Comparison of ENCODE assay signal across 16 cellular contexts in the genomic region with DNA sequence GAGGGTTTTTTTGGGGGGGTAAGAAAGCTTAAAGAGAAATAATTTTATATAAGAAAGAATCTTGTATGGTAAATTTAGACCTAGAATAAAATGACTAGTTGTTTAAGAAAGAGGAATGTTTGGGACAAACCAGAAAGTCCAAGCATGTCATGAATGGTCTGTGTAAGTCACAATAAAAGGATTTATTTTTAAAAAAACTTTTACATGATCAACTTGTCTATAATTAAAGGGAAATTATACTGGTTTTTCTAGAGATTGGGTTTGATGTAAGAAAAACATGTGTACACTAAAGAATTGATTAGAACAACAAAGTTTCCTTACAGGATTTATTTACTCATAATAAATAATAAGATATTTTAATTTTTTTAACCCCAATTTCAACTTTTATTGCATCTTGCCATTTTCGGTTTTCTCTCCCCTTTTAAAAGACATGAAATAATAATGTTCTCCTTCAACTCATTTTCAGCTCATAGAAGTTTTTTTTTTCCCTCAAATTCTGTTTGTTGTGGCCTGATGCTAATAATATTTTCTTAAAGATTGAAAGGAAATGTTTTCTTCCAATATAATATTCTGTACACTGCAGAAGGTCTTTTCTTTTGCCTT. TPM values are rescaled to one million over a fixed set of nuclear protein-coding genes. Genes with fewer than 3 reads are reported as not detected.
DNase-seq lines count a peak whose midpoint lies in the region; ATAC-seq, FAIRE-seq and TF ChIP-seq lines count a peak whose summit lies in the region.
"Had no signal": no experiment of that assay in that cellular context is flagged by ENCODE, and none has a peak within 500 bp of the region (broad histone marks: within the 10 kb centered on the region; RNA-seq: fewer than 3 reads in every experiment).

No MANE protein-coding gene starts in this region.

- H3K27ac ChIP-seq in PC-3 (ENCODE audit: low read length), result no peak overlapping the region
- H3K27ac ChIP-seq: BLaER1 treated with 17β-estradiol and CSF1 and Interleukin-3, amounts not matched to agents 10 nM and 100 nM had no signal

- H3K79me2 ChIP-seq in PC-3 (ENCODE audit: low read length), result no peaks in the 10 kb centered on the region

- no TSS peak for BruUV-seq in PC-3 (replicated peaks; lab: Mats Ljungman, UMichigan)

- no peaks in the 10 kb centered on the region for H3K27me3 ChIP-seq in PC-3 (ENCODE audit: low read length)
- H3K27me3 ChIP-seq: BLaER1 treated with 17β-estradiol and CSF1 and Interleukin-3, amounts not matched to agents 10 nM and 100 nM had no signal

- H3K4me3 ChIP-seq in PC-3 (ENCODE audit: low read length), result no peak overlapping the region

- H2AFZ ChIP-seq in PC-3 (ENCODE audit: low read length), result no peak overlapping the region

- in situ Hi-C loops in ACHN (cut with HindIII; ENCODE audit: low pct_ligation_motif_present, low pct_unique_long_range_greater_than_20kb, low sequenced_read_pairs), result no loop called here

- CTCF ChIA-PET in PC-3 (lab: Charles Lee), result no interaction called here

- H4K20me1 ChIP-seq in PC-3 (ENCODE audit: low read length), result no peaks in the 10 kb centered on the region
- H4K20me1 ChIP-seq: BLaER1 treated with 17β-estradiol and CSF1 and Interleukin-3, amounts not matched to agents 10 nM and 100 nM had no signal

- TF ChIP-seq POLR2A in GM12892 (IDR thresholded peaks at IDR 0.05; ENCODE audit: low read depth, low read length), result no peak

- FAIRE-seq in G401.6 (lab: Jason Lieb, UNC) (peak; percentile 92), GM12892 (lab: Jason Lieb, UNC) (no peak)
- FAIRE-seq: H54 had no signal

- H3K9me3 ChIP-seq in PC-3 (ENCODE audit: low read length), result peaks cover 25% of the 10 kb centered on the region

- POLR2A ChIA-PET in PC-3 (lab: Charles Lee; ENCODE audit: unreplicated experiment), result no interaction called here

- no peaks in the 10 kb centered on the region for H3F3A ChIP-seq in PC-3 (ENCODE audit: low read length, unreplicated experiment)

- H3K9ac ChIP-seq in PC-3 (ENCODE audit: low read length), result no peak overlapping the region
- H3K9ac ChIP-seq: BLaER1 treated with 17β-estradiol and CSF1 and Interleukin-3, amounts not matched to agents 10 nM and 100 nM; SK-N-SH had no signal

- ATAC-seq in PC-3 (no peak), HG03520 (IDR thresholded peaks at IDR 0.05; ENCODE audit: unreplicated experiment) (no peak), GM21381 (IDR thresholded peaks at IDR 0.05; ENCODE audit: unreplicated experiment) (no peak)
- ATAC-seq: Panc1 had no signal

- DNase-seq in ACHN (peak; percentile 15), PC-3 (peak; percentile 34), kidney tubule cell (ENCODE audit: low spot score) (peak; percentile 9), GM12892 (ENCODE audit: insufficient read length) (no peak)
- DNase-seq: DND-41, NCI-H2107, NCI-H69, Right ventricle myocardium superior, SK-N-SH, T-helper 1 cell had no signal

- peaks cover 3% of the 10 kb centered on the region; the same call in 1 of the 2 replicates for H3K36me3 ChIP-seq in PC-3 (ENCODE audit: low read depth, low read length)

- H3K4me2 ChIP-seq in PC-3 (ENCODE audit: low read length), result no peak overlapping the region
- H3K4me2 ChIP-seq: BLaER1 treated with 17β-estradiol and CSF1 and Interleukin-3, amounts not matched to agents 10 nM and 100 nM; SK-N-SH had no signal

- no peak for TF ChIP-seq CTCF in PC-3 (conservative IDR thresholded peaks at IDR 0.05; ENCODE audit: low read depth, low read length)

- no peaks in the 10 kb centered on the region for H3K9me2 ChIP-seq in PC-3 (replicated peaks; ENCODE audit: low read length)
- H3K9me2 ChIP-seq: SK-N-SH had no signal

- intact Hi-C loops in PC-3 (cut with micrococcal nuclease), result no loop called here

- no peaks in the 10 kb centered on the region for H3K4me1 ChIP-seq in PC-3 (ENCODE audit: insufficient read depth, low read length)
- H3K4me1 ChIP-seq: BLaER1 treated with 17β-estradiol and CSF1 and Interleukin-3, amounts not matched to agents 10 nM and 100 nM had no signal

RNA-seq across cellular contexts. Expression of gene INCENP, which starts 35.4 kb away (rescaled TPM):
- 110 and 114 TPM in 2 replicates for total RNA-seq in PC-3 (2014; rRNA removed)
- 26.3 TPM for polyA plus RNA-seq in GM12892 (2012; ENCODE audit: missing spikeins)
